In the genomic region with DNA sequence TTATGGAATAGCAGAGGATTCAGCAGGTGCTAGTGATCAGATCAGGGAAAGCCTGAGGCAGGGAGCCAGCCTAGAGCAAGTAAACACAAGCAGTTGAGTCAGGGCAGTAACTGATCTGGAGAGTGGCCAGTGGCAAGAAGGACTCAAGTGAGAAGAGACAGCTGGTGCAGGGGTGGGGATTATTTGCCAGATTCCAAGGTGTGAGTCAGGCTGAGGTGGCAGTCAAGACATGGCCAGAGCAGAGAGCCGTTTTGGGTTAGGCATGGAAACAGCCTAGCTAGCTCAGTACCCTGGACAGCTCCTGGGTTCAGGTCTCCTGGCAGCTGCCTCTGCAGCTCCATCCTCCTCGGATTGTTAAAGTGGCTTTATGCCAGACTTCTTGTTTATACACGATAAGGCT, we compare ENCODE assay signal across 1 cellular context.
A peak's percentile ranks its signal among the peaks of the same experiment; 100 is the strongest.
TF ChIP-seq lines count a peak whose summit lies in the region.

No MANE protein-coding gene starts in this region.

TF ChIP-seq in WTC11, 78 proteins besides CTCF, POLR2A, EP300 and RAD21 (continued from another document and continues in another):
- TF ChIP-seq, protein P1, sequence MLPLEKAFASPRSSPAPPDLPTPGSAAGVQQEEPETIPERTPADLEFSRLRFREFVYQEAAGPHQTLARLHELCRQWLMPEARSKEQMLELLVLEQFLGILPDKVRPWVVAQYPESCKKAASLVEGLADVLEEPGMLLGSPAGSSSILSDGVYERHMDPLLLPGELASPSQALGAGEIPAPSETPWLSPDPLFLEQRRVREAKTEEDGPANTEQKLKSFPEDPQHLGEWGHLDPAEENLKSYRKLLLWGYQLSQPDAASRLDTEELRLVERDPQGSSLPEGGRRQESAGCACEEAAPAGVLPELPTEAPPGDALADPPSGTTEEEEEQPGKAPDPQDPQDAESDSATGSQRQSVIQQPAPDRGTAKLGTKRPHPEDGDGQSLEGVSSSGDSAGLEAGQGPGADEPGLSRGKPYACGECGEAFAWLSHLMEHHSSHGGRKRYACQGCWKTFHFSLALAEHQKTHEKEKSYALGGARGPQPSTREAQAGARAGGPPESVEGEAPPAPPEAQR (CRISPR knock-in tag; IDR thresholded peaks at IDR 0.05) = no peak
- TF ChIP-seq ZNF232 (CRISPR knock-in tag; IDR thresholded peaks at IDR 0.05) = no peak
- TF ChIP-seq, protein P2, sequence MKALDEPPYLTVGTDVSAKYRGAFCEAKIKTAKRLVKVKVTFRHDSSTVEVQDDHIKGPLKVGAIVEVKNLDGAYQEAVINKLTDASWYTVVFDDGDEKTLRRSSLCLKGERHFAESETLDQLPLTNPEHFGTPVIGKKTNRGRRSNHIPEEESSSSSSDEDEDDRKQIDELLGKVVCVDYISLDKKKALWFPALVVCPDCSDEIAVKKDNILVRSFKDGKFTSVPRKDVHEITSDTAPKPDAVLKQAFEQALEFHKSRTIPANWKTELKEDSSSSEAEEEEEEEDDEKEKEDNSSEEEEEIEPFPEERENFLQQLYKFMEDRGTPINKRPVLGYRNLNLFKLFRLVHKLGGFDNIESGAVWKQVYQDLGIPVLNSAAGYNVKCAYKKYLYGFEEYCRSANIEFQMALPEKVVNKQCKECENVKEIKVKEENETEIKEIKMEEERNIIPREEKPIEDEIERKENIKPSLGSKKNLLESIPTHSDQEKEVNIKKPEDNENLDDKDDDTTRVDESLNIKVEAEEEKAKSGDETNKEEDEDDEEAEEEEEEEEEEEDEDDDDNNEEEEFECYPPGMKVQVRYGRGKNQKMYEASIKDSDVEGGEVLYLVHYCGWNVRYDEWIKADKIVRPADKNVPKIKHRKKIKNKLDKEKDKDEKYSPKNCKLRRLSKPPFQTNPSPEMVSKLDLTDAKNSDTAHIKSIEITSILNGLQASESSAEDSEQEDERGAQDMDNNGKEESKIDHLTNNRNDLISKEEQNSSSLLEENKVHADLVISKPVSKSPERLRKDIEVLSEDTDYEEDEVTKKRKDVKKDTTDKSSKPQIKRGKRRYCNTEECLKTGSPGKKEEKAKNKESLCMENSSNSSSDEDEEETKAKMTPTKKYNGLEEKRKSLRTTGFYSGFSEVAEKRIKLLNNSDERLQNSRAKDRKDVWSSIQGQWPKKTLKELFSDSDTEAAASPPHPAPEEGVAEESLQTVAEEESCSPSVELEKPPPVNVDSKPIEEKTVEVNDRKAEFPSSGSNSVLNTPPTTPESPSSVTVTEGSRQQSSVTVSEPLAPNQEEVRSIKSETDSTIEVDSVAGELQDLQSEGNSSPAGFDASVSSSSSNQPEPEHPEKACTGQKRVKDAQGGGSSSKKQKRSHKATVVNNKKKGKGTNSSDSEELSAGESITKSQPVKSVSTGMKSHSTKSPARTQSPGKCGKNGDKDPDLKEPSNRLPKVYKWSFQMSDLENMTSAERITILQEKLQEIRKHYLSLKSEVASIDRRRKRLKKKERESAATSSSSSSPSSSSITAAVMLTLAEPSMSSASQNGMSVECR (CRISPR knock-in tag; IDR thresholded peaks at IDR 0.05; ENCODE audit: borderline replicate concordance) = 0 out of 2 replicates have a peak, but pooled peaks have one; percentile 54
- TF ChIP-seq, protein P3, sequence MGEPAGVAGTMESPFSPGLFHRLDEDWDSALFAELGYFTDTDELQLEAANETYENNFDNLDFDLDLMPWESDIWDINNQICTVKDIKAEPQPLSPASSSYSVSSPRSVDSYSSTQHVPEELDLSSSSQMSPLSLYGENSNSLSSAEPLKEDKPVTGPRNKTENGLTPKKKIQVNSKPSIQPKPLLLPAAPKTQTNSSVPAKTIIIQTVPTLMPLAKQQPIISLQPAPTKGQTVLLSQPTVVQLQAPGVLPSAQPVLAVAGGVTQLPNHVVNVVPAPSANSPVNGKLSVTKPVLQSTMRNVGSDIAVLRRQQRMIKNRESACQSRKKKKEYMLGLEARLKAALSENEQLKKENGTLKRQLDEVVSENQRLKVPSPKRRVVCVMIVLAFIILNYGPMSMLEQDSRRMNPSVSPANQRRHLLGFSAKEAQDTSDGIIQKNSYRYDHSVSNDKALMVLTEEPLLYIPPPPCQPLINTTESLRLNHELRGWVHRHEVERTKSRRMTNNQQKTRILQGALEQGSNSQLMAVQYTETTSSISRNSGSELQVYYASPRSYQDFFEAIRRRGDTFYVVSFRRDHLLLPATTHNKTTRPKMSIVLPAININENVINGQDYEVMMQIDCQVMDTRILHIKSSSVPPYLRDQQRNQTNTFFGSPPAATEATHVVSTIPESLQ (CRISPR knock-in tag; IDR thresholded peaks at IDR 0.05) = no peak
- TF ChIP-seq, protein P4, sequence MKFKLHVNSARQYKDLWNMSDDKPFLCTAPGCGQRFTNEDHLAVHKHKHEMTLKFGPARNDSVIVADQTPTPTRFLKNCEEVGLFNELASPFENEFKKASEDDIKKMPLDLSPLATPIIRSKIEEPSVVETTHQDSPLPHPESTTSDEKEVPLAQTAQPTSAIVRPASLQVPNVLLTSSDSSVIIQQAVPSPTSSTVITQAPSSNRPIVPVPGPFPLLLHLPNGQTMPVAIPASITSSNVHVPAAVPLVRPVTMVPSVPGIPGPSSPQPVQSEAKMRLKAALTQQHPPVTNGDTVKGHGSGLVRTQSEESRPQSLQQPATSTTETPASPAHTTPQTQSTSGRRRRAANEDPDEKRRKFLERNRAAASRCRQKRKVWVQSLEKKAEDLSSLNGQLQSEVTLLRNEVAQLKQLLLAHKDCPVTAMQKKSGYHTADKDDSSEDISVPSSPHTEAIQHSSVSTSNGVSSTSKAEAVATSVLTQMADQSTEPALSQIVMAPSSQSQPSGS (CRISPR knock-in tag; IDR thresholded peaks at IDR 0.05; ENCODE audit: borderline replicate concordance, low read depth) = no peak
- TF ChIP-seq, protein P5, sequence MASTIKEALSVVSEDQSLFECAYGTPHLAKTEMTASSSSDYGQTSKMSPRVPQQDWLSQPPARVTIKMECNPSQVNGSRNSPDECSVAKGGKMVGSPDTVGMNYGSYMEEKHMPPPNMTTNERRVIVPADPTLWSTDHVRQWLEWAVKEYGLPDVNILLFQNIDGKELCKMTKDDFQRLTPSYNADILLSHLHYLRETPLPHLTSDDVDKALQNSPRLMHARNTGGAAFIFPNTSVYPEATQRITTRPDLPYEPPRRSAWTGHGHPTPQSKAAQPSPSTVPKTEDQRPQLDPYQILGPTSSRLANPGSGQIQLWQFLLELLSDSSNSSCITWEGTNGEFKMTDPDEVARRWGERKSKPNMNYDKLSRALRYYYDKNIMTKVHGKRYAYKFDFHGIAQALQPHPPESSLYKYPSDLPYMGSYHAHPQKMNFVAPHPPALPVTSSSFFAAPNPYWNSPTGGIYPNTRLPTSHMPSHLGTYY (CRISPR knock-in tag; IDR thresholded peaks at IDR 0.05) = no peak
- TF ChIP-seq SP1 (CRISPR knock-in tag; conservative IDR thresholded peaks at IDR 0.05) = no peak
- TF ChIP-seq ATF1 (CRISPR knock-in tag; IDR thresholded peaks at IDR 0.05) = no peak
- TF ChIP-seq CREB1 (CRISPR knock-in tag; IDR thresholded peaks at IDR 0.05) = 0 out of 2 replicates have a peak, but pooled peaks have one; percentile 46
- no peak for TF ChIP-seq NR1H2 (CRISPR knock-in tag; IDR thresholded peaks at IDR 0.05)
- TF ChIP-seq, protein P6, sequence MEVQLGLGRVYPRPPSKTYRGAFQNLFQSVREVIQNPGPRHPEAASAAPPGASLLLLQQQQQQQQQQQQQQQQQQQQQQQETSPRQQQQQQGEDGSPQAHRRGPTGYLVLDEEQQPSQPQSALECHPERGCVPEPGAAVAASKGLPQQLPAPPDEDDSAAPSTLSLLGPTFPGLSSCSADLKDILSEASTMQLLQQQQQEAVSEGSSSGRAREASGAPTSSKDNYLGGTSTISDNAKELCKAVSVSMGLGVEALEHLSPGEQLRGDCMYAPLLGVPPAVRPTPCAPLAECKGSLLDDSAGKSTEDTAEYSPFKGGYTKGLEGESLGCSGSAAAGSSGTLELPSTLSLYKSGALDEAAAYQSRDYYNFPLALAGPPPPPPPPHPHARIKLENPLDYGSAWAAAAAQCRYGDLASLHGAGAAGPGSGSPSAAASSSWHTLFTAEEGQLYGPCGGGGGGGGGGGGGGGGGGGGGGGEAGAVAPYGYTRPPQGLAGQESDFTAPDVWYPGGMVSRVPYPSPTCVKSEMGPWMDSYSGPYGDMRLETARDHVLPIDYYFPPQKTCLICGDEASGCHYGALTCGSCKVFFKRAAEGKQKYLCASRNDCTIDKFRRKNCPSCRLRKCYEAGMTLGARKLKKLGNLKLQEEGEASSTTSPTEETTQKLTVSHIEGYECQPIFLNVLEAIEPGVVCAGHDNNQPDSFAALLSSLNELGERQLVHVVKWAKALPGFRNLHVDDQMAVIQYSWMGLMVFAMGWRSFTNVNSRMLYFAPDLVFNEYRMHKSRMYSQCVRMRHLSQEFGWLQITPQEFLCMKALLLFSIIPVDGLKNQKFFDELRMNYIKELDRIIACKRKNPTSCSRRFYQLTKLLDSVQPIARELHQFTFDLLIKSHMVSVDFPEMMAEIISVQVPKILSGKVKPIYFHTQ (CRISPR knock-in tag; IDR thresholded peaks at IDR 0.05) = no peak
- no peak for TF ChIP-seq NR3C1 (CRISPR knock-in tag; conservative IDR thresholded peaks at IDR 0.05; ENCODE audit: low read depth)
- no peak for TF ChIP-seq ESRRA (CRISPR knock-in tag; IDR thresholded peaks at IDR 0.05; ENCODE audit: borderline replicate concordance)
- TF ChIP-seq, protein P7, sequence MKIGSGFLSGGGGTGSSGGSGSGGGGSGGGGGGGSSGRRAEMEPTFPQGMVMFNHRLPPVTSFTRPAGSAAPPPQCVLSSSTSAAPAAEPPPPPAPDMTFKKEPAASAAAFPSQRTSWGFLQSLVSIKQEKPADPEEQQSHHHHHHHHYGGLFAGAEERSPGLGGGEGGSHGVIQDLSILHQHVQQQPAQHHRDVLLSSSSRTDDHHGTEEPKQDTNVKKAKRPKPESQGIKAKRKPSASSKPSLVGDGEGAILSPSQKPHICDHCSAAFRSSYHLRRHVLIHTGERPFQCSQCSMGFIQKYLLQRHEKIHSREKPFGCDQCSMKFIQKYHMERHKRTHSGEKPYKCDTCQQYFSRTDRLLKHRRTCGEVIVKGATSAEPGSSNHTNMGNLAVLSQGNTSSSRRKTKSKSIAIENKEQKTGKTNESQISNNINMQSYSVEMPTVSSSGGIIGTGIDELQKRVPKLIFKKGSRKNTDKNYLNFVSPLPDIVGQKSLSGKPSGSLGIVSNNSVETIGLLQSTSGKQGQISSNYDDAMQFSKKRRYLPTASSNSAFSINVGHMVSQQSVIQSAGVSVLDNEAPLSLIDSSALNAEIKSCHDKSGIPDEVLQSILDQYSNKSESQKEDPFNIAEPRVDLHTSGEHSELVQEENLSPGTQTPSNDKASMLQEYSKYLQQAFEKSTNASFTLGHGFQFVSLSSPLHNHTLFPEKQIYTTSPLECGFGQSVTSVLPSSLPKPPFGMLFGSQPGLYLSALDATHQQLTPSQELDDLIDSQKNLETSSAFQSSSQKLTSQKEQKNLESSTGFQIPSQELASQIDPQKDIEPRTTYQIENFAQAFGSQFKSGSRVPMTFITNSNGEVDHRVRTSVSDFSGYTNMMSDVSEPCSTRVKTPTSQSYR (CRISPR knock-in tag; IDR thresholded peaks at IDR 0.05) = no peak
- TF ChIP-seq PRRX2 (CRISPR knock-in tag; IDR thresholded peaks at IDR 0.05) = no peak
- TF ChIP-seq HMGA2 (CRISPR knock-in tag; IDR thresholded peaks at IDR 0.05) = no peak
- TF ChIP-seq NFYB (CRISPR knock-in tag; conservative IDR thresholded peaks at IDR 0.05; ENCODE audit: low read depth) = no peak
- peak; percentile 45; the same call in 1 of the 2 replicates for TF ChIP-seq ZNF219 (CRISPR knock-in tag; IDR thresholded peaks at IDR 0.05; ENCODE audit: borderline replicate concordance)
- TF ChIP-seq FOXP1 (CRISPR knock-in tag; IDR thresholded peaks at IDR 0.05; ENCODE audit: borderline replicate concordance) = no peak
- TF ChIP-seq RELA (CRISPR knock-in tag; IDR thresholded peaks at IDR 0.05; ENCODE audit: borderline replicate concordance) = no peak
- TF ChIP-seq RORB (CRISPR knock-in tag; IDR thresholded peaks at IDR 0.05) = no peak
- TF ChIP-seq, protein P8, sequence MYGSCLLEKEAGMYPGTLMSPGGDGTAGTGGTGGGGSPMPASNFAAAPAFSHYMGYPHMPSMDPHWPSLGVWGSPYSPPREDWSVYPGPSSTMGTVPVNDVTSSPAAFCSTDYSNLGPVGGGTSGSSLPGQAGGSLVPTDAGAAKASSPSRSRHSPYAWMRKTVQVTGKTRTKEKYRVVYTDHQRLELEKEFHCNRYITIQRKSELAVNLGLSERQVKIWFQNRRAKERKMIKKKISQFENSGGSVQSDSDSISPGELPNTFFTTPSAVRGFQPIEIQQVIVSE (CRISPR knock-in tag; IDR thresholded peaks at IDR 0.05; ENCODE audit: borderline replicate concordance) = no peak
- TF ChIP-seq, protein P9, sequence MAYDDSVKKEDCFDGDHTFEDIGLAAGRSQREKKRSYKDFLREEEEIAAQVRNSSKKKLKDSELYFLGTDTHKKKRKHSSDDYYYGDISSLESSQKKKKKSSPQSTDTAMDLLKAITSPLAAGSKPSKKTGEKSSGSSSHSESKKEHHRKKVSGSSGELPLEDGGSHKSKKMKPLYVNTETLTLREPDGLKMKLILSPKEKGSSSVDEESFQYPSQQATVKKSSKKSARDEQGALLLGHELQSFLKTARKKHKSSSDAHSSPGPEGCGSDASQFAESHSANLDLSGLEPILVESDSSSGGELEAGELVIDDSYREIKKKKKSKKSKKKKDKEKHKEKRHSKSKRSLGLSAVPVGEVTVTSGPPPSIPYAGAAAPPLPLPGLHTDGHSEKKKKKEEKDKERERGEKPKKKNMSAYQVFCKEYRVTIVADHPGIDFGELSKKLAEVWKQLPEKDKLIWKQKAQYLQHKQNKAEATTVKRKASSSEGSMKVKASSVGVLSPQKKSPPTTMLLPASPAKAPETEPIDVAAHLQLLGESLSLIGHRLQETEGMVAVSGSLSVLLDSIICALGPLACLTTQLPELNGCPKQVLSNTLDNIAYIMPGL (CRISPR knock-in tag; IDR thresholded peaks at IDR 0.05) = no peak
- TF ChIP-seq NFATC4 (CRISPR knock-in tag; IDR thresholded peaks at IDR 0.05) = no peak
- TF ChIP-seq, protein P10, sequence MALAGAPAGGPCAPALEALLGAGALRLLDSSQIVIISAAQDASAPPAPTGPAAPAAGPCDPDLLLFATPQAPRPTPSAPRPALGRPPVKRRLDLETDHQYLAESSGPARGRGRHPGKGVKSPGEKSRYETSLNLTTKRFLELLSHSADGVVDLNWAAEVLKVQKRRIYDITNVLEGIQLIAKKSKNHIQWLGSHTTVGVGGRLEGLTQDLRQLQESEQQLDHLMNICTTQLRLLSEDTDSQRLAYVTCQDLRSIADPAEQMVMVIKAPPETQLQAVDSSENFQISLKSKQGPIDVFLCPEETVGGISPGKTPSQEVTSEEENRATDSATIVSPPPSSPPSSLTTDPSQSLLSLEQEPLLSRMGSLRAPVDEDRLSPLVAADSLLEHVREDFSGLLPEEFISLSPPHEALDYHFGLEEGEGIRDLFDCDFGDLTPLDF (CRISPR knock-in tag; IDR thresholded peaks at IDR 0.05) = no peak
- TF ChIP-seq, protein P11, sequence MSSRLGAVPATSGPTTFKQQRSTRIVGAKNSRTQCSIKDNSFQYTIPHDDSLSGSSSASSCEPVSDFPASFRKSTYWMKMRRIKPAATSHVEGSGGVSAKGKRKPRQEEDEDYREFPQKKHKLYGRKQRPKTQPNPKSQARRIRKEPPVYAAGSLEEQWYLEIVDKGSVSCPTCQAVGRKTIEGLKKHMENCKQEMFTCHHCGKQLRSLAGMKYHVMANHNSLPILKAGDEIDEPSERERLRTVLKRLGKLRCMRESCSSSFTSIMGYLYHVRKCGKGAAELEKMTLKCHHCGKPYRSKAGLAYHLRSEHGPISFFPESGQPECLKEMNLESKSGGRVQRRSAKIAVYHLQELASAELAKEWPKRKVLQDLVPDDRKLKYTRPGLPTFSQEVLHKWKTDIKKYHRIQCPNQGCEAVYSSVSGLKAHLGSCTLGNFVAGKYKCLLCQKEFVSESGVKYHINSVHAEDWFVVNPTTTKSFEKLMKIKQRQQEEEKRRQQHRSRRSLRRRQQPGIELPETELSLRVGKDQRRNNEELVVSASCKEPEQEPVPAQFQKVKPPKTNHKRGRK (CRISPR knock-in tag; IDR thresholded peaks at IDR 0.05; ENCODE audit: borderline replicate concordance) = no peak
- TF ChIP-seq NFE2L1 (CRISPR knock-in tag; IDR thresholded peaks at IDR 0.05) = peak; percentile 63; the same call in 1 of the 2 replicates
- TF ChIP-seq ZNF317 (CRISPR knock-in tag; IDR thresholded peaks at IDR 0.05; ENCODE audit: borderline replicate concordance, low read depth) = no peak
- TF ChIP-seq TEAD4 (CRISPR knock-in tag; IDR thresholded peaks at IDR 0.05) = peak; percentile 74; the same call in 1 of the 2 replicates
- no peak for TF ChIP-seq NR2C2 (CRISPR knock-in tag; IDR thresholded peaks at IDR 0.05)
- peak; percentile 52; the same call in 1 of the 2 replicates for TF ChIP-seq TEAD1 (CRISPR knock-in tag; IDR thresholded peaks at IDR 0.05)
